Comparison of ENCODE assay signal across 27 cellular contexts in genomic region chr19:10839071-10840050, GRCh38. TPM values are rescaled to one million over a fixed set of nuclear protein-coding genes. Genes with fewer than 3 reads are reported as not detected.
"Had no signal": no experiment of that assay in that cellular context is flagged by ENCODE, and none has a peak within 500 bp of the region (broad histone marks: within the 10 kb centered on the region; RNA-seq: fewer than 3 reads in every experiment).

No MANE protein-coding gene starts in this region.

- H3K9me3 ChIP-seq: neutrophil, ovary, testis, transverse colon had no signal

- H3K36me3 Mint-ChIP-seq: natural killer cell had no signal

- ATAC-seq: natural killer cell; psoas muscle; stimulated activated naive CD8-positive, alpha-beta T cell treated with anti-CD3 and anti-CD28 coated beads, Interleukin-15, Interleukin-2, amounts not matched to agents 100 U/mL and 50 U/mL, for 24 hours; T-cell had no signal

- FAIRE-seq: colon, urothelium cell line had no signal

- H3K27me3 Mint-ChIP-seq: activated naive CD8-positive, alpha-beta T cell; T-cell had no signal

- H3K4me3 ChIP-seq: esophagus squamous epithelium, left ventricle myocardium inferior, lung, ovary, psoas muscle, spleen, testis, transverse colon had no signal

- H3K27me3 ChIP-seq: esophagus squamous epithelium, neutrophil, ovary, spleen, testis, transverse colon had no signal

- H3K4me3 Mint-ChIP-seq: activated CD4-positive, alpha-beta memory T cell treated with anti-CD3 and anti-CD28 coated beads, Interleukin-2, amount 10 ng/mL, durations not matched to agents 7 days and 5 days; activated CD4-positive, alpha-beta T cell treated with anti-CD3 and anti-CD28 coated beads, Interleukin-2, amount 10 ng/mL, durations not matched to agents 7 days and 5 days; activated naive CD8-positive, alpha-beta T cell; natural killer cell; T-cell had no signal

- H3K9me3 Mint-ChIP-seq: natural killer cell had no signal

- H3K27ac ChIP-seq: esophagus squamous epithelium, left ventricle myocardium inferior, neutrophil, ovary, psoas muscle, spleen, testis, transverse colon had no signal

- H3K36me3 ChIP-seq: ovary, transverse colon had no signal

- H3K27ac Mint-ChIP-seq: activated CD4-positive, alpha-beta memory T cell treated with anti-CD3 and anti-CD28 coated beads, Interleukin-2, amount 10 ng/mL, durations not matched to agents 7 days and 5 days; activated CD4-positive, alpha-beta T cell treated with anti-CD3 and anti-CD28 coated beads, Interleukin-2, amount 10 ng/mL, durations not matched to agents 7 days and 5 days; activated naive CD8-positive, alpha-beta T cell; T-cell had no signal

- DNase-seq: activated CD4-positive, alpha-beta memory T cell treated with anti-CD3 and anti-CD28 coated beads, Interleukin-2, amount 10 ng/mL, durations not matched to agents 7 days and 5 days; activated CD4-positive, alpha-beta T cell treated with anti-CD3 and anti-CD28 coated beads, Interleukin-2, amount 10 ng/mL, durations not matched to agents 7 days and 5 days; activated CD4-positive, CD25-positive, alpha-beta regulatory T cell treated with anti-CD3 and anti-CD28 coated beads, Interleukin-2, amount 50 U/mL, for 72 hours; activated naive CD4-positive, alpha-beta T cell treated with Interleukin-2 at 50 U/mL for 16 hours; activated T-cell treated with anti-CD3 and anti-CD28 coated beads, Interleukin-2, amount 50 U/mL, for 48 hours; anterior cingulate cortex; dermis blood vessel endothelial cell; effector CD4-positive, alpha-beta T cell; esophagus squamous epithelium; foreskin melanocyte; islet precursor cell; left ventricle myocardium inferior; mesendoderm; natural killer cell; ovary; psoas muscle; spleen; stimulated activated naive CD8-positive, alpha-beta T cell treated with anti-CD3 and anti-CD28 coated beads, Interleukin-15, Interleukin-2, amounts not matched to agents 100 U/mL and 50 U/mL, for 24 hours; T-cell; testis; transverse colon had no signal

RNA-seq across cellular contexts. Expression of gene C19orf38, which starts 8.9 kb away (rescaled TPM):
- total RNA-seq: dermis blood vessel endothelial cell, glomerular endothelial cell had no signal
